ENCODE assay signal across 23 cellular contexts in the genomic region with DNA sequence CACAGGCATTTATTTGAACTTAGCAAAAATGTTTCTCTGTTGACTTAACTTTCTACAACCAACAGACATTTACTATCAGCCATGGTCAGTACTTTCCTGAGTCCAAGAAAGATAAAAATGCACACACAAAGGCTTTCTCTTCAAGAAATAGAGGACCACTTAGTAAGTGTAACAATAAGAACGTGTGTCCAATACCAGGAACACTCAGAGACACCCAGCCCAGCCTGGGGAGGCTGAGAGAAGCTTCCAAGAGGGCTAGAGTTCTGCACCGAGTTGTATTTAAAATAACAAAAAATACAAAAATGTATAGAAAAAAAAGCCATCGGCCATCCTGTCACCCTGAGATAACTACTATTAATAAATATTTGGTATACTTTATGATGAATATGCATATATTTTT. TPM values are rescaled to one million over a fixed set of nuclear protein-coding genes. Genes with fewer than 3 reads are reported as not detected.
"Had no signal": no experiment of that assay in that cellular context is flagged by ENCODE, and none has a peak within 500 bp of the region (broad histone marks: within the 10 kb centered on the region; RNA-seq: fewer than 3 reads in every experiment).

No MANE protein-coding gene starts in this region.

- H3K4me3 Mint-ChIP-seq: naive B cell; stimulated activated memory B cell treated with anti-CD40 and anti-IgM and Interleukin-4, amounts not matched to agents 10 μg/mL and 1 μg/mL and 100 μg/mL, for 72 hours; stimulated activated naive CD8-positive, alpha-beta T cell treated with anti-CD3 and anti-CD28 coated beads, Interleukin-15, Interleukin-2, amounts not matched to agents 100 ng/mL and 50 ng/mL, for 24 hours had no signal

- H3K36me3 Mint-ChIP-seq: naive B cell; stimulated activated memory B cell treated with anti-CD40 and anti-IgM and Interleukin-4, amounts not matched to agents 10 μg/mL and 1 μg/mL and 100 μg/mL, for 72 hours had no signal

- FAIRE-seq: pancreas, small intestine, urothelium cell line had no signal

- DNase-seq: cortex of kidney; dorsolateral prefrontal cortex; effector CD8-positive, alpha-beta T cell; foreskin melanocyte; naive B cell; occipital lobe; stimulated activated CD4-positive, alpha-beta T cell treated with anti-CD3 and anti-CD28 coated beads, Interleukin-4, amount 100 ng/mL, for 1 hour; stimulated activated CD8-positive, alpha-beta memory T cell treated with anti-CD3 and anti-CD28 coated beads, Interleukin-4, amount 100 ng/mL, for 48 hours; transverse colon had no signal

- H3K4me3 ChIP-seq: dorsolateral prefrontal cortex, hepatocyte, lower lobe of right lung, pancreas, transverse colon had no signal

- H3K36me3 ChIP-seq: pancreas, transverse colon had no signal

- H3K9me3 Mint-ChIP-seq: naive B cell; nephron; stimulated activated memory B cell treated with anti-CD40 and anti-IgM and Interleukin-4, amounts not matched to agents 10 μg/mL and 1 μg/mL and 100 μg/mL, for 72 hours; stimulated activated naive CD8-positive, alpha-beta T cell treated with anti-CD3 and anti-CD28 coated beads, Interleukin-15, Interleukin-2, amounts not matched to agents 100 ng/mL and 50 ng/mL, for 24 hours had no signal

- H3K27me3 ChIP-seq: dorsolateral prefrontal cortex, hepatocyte, pancreas, transverse colon had no signal

- H3K27ac ChIP-seq: hepatocyte, pancreas had no signal

- H3K4me1 ChIP-seq: pancreas had no signal

- ATAC-seq: stimulated activated memory B cell treated with anti-CD40 and anti-IgM and Interleukin-4, amounts not matched to agents 10 μg/mL and 1 μg/mL and 100 μg/mL, for 72 hours had no signal

- H3K9me3 ChIP-seq: lower lobe of right lung, pancreas, transverse colon had no signal

- H3K27ac Mint-ChIP-seq: naive B cell; progenitor cell of endocrine pancreas; stimulated activated memory B cell treated with anti-CD40 and anti-IgM and Interleukin-4, amounts not matched to agents 10 μg/mL and 1 μg/mL and 100 μg/mL, for 72 hours had no signal

RNA-seq across cellular contexts. Expression of a gene that starts 54.3 kb away (rescaled TPM):
- total RNA-seq: chondrocyte, hepatocyte, kidney epithelial cell, lower lobe of right lung, occipital lobe, pancreas, progenitor cell of endocrine pancreas, right cardiac atrium, temporal lobe, transverse colon had no signal
- polyA plus RNA-seq: esophagus, hepatocyte, pancreas, right cardiac atrium, small intestine had no signal
